ENCODE assay signal across 10 cellular contexts in the genomic region with DNA sequence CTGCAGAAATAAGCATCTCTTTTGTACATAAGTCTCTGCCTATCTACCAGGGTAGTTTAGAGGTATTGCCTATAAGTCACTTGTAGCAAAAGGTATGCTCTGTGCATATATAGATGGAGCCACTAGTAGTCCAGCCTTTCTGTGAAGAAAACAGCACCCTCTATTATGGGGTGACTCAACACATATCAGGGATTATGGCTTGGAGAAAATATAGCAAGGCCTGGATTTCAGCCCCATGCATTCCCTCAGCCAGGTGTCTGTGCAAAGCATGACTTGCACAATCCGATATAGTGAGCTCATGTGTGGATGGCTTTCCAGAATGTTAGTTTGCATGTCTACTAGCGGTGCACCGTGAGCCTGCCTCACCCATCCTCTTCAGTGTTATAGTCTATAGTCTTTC. TPM values are rescaled to one million over a fixed set of nuclear protein-coding genes. Genes with fewer than 3 reads are reported as not detected.
A peak's percentile ranks its signal among the peaks of the same experiment; 100 is the strongest.
DNase-seq lines count a peak whose midpoint lies in the region; FAIRE-seq and TF ChIP-seq lines count a peak whose summit lies in the region.
"Had no signal": no experiment of that assay in that cellular context is flagged by ENCODE, and none has a peak within 500 bp of the region (broad histone marks: within the 10 kb centered on the region; RNA-seq: fewer than 3 reads in every experiment).

No MANE protein-coding gene starts in this region.

- TF ChIP-seq EP300 in tibial nerve (IDR thresholded peaks at IDR 0.05): no peak

- no peaks in the 10 kb centered on the region for H3K27me3 ChIP-seq in tibial nerve

- H3K4me3 ChIP-seq in epithelial cell of esophagus (ENCODE audit: low read length) (no peak overlapping the region), tibial nerve (no peak overlapping the region)

- H3K27ac ChIP-seq in tibial nerve: no peak overlapping the region

- no peak for TF ChIP-seq CTCF in epithelial cell of esophagus (IDR thresholded peaks at IDR 0.05; ENCODE audit: insufficient read depth, low read depth, low read length, missing control alignments)
- no peak for TF ChIP-seq CTCF in tibial nerve (IDR thresholded peaks at IDR 0.05)

- TF ChIP-seq POLR2A in H54 (IDR thresholded peaks at IDR 0.05; ENCODE audit: low read depth, low read length) (no peak), tibial nerve (IDR thresholded peaks at IDR 0.05) (no peak)

- no peak for DNase-seq in H54 (ENCODE audit: insufficient read length, low spot score)
- DNase-seq in NCI-H226: peak; percentile 30
- peak; percentile 34 for DNase-seq in epithelial cell of esophagus (ENCODE audit: low read depth)
- no peak for DNase-seq in stimulated activated CD4-positive, alpha-beta T cell treated with anti-CD3 and anti-CD28 coated beads, Interleukin-4, amount 100 ng/mL, for 24 hours
- DNase-seq in tibial nerve (ENCODE audit: low spot score in 2 of 2): no peak
- no peak for DNase-seq in activated effector memory CD4-positive, alpha-beta T cell treated with Interleukin-2 at 50 U/mL for 16 hours
- DNase-seq: CD8-positive, alpha-beta T cell; COR-L47; DND-41; GDM1 had no signal

- H3K4me1 ChIP-seq in tibial nerve: peaks cover 0 to 4% (median 0%) of the 10 kb centered on the region in 4 donors

- no peaks in the 10 kb centered on the region for H3K36me3 ChIP-seq in tibial nerve

- FAIRE-seq in H54 (lab: Jason Lieb, UNC): peak; percentile 94

- 92 to 97% methylated on average over 3 of the region's 3 CpGs for WGBS in tibial nerve, 2 donors

- no peaks in the 10 kb centered on the region for H3K9me3 ChIP-seq in tibial nerve

RNA-seq across cellular contexts. Expression of a gene that starts 13.4 kb away (rescaled TPM):
- 10 to 100 TPM in 2 of 4 donors, 1 to 10 TPM in 2; 6.0 to 11.8 (median 8.7) TPM for total RNA-seq in tibial nerve
- total RNA-seq: CD8-positive, alpha-beta T cell had no signal

RNA-seq across cellular contexts. Expression of a gene that starts 22.7 kb away (rescaled TPM):
- 10 to 100 TPM; 26.4 to 81.4 (median 76.1) TPM for total RNA-seq in tibial nerve
- total RNA-seq: CD8-positive, alpha-beta T cell had no signal

Comparison
In these comparisons a context has a peak if more than half of its experiments do, and no peak if none do; other contexts are left out.
1. DNase-seq: peak in NCI-H226 (single experiment) and epithelial cell of esophagus (single experiment); none in H54 (single experiment), stimulated activated CD4-positive, alpha-beta T cell treated with anti-CD3 and anti-CD28 coated beads, Interleukin-4, amount 100 ng/mL, for 24 hours (single experiment), tibial nerve (0 of 2) and activated effector memory CD4-positive, alpha-beta T cell treated with Interleukin-2 at 50 U/mL for 16 hours (single experiment).